ENCODE assay signal across 1 cellular context in the genomic region with DNA sequence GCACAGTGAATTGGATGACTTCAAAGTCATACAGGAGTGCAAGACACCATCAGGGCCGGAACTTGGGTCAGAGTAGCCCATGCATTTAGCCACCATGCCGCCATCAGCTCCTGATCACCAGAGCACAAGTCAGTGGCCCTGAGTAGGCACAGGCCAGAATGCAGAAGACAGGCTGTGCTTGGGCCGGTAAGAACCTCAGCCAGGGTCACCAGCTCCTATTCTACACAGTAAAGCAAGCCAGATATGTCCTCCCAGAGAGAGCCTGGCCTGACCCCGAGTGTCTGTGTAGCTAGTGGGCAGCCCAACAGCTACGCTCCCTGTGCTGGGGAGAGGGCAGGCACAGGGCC.
TF ChIP-seq lines count a peak whose summit lies in the region.

No MANE protein-coding gene starts in this region.

TF ChIP-seq in IMR-90, 13 proteins besides CTCF, POLR2A, EP300 and RAD21 (continued from another document):
- TF ChIP-seq, protein P1, sequence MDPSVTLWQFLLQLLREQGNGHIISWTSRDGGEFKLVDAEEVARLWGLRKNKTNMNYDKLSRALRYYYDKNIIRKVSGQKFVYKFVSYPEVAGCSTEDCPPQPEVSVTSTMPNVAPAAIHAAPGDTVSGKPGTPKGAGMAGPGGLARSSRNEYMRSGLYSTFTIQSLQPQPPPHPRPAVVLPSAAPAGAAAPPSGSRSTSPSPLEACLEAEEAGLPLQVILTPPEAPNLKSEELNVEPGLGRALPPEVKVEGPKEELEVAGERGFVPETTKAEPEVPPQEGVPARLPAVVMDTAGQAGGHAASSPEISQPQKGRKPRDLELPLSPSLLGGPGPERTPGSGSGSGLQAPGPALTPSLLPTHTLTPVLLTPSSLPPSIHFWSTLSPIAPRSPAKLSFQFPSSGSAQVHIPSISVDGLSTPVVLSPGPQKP (IDR thresholded peaks at IDR 0.05; ENCODE audit: borderline replicate concordance, low read depth, low read length) = no peak
- TF ChIP-seq NFE2L2 (IDR thresholded peaks at IDR 0.05; ENCODE audit: low read depth, low read length) = no peak
- TF ChIP-seq BHLHE40 (IDR thresholded peaks at IDR 0.05; ENCODE audit: low read depth, low read length) = no peak
- TF ChIP-seq FOS (IDR thresholded peaks at IDR 0.05; ENCODE audit: low read depth, low read length) = no peak
- no peak for TF ChIP-seq CEBPB (IDR thresholded peaks at IDR 0.05; ENCODE audit: low read depth, low read length)
- TF ChIP-seq MAFK (IDR thresholded peaks at IDR 0.05; ENCODE audit: low read depth, low read length) = no peak
- no peak for TF ChIP-seq CHD1 (IDR thresholded peaks at IDR 0.05; ENCODE audit: low read depth, low read length)
- no peak for TF ChIP-seq MAZ (IDR thresholded peaks at IDR 0.05; ENCODE audit: borderline replicate concordance, low read depth, low read length)
- TF ChIP-seq RFX5 (IDR thresholded peaks at IDR 0.05; ENCODE audit: low read depth, low read length) = no peak
- TF ChIP-seq, protein P2, sequence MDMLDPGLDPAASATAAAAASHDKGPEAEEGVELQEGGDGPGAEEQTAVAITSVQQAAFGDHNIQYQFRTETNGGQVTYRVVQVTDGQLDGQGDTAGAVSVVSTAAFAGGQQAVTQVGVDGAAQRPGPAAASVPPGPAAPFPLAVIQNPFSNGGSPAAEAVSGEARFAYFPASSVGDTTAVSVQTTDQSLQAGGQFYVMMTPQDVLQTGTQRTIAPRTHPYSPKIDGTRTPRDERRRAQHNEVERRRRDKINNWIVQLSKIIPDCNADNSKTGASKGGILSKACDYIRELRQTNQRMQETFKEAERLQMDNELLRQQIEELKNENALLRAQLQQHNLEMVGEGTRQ (IDR thresholded peaks at IDR 0.05; ENCODE audit: low read depth, low read length) = no peak
- TF ChIP-seq SMC3 (IDR thresholded peaks at IDR 0.05; ENCODE audit: low read depth, low read length) = no peak
